Comparison of ENCODE assay signal across 8 cellular contexts in genomic region chr2:170929686-170930050, GRCh38. TPM values are rescaled to one million over a fixed set of nuclear protein-coding genes. Genes with fewer than 3 reads are reported as not detected.
A peak's percentile ranks its signal among the peaks of the same experiment; 100 is the strongest.
DNase-seq lines count a peak whose midpoint lies in the region; ATAC-seq, FAIRE-seq and TF ChIP-seq lines count a peak whose summit lies in the region.

No MANE protein-coding gene starts in this region.

- DNase-seq in AG20443 (ENCODE audit: low spot score) = peak; percentile 57
- peak; percentile 23 for DNase-seq in HT1080 (ENCODE audit: low read depth)
- peak; percentile 43 for DNase-seq in bronchial epithelial cell (ENCODE audit: low read depth)
- peak; percentile 38 for DNase-seq in iris pigment epithelial cell (ENCODE audit: low read depth)
- DNase-seq in stimulated activated CD4-positive, alpha-beta T cell treated with anti-CD3 and anti-CD28 coated beads, Interleukin-12 subunit alpha, Interleukin-12 subunit beta, amount 100 ng/mL, for 4 hours = peak; percentile 25

- TF ChIP-seq CTCF in bronchial epithelial cell (IDR thresholded peaks at IDR 0.05; ENCODE audit: insufficient read depth, low read length, severe bottlenecking) = no peak

- H3K9me3 Mint-ChIP-seq in T-helper 1 cell treated with Interleukin-12 subunit alpha and Interleukin-12 subunit beta and Interleukin-4 antibody, amounts not matched to agents 30 μg/mL and 1 μg/mL, for 36 hours = peaks cover 8% of the 10 kb centered on the region

- H3K4me3 ChIP-seq in bronchial epithelial cell (ENCODE audit: low read depth, low read length) = peak overlapping the region; percentile 95

- no peaks in the 10 kb centered on the region for H3K36me3 ChIP-seq in bronchial epithelial cell (ENCODE audit: control insufficient read depth, insufficient read depth, low read length)

- peaks cover 7% of the 10 kb centered on the region for H3K36me3 Mint-ChIP-seq in T-helper 1 cell treated with Interleukin-12 subunit alpha and Interleukin-12 subunit beta and Interleukin-4 antibody, amounts not matched to agents 30 μg/mL and 1 μg/mL, for 36 hours (ENCODE audit: low read depth)

- FAIRE-seq in bronchial epithelial cell (lab: Jason Lieb, UNC) = no peak

- no peaks in the 10 kb centered on the region for H3K27me3 ChIP-seq in bronchial epithelial cell (ENCODE audit: control insufficient read depth, insufficient read depth, low read length)

- peak overlapping the region; percentile 91 for H3K27ac Mint-ChIP-seq in T-helper 1 cell treated with Interleukin-12 subunit alpha and Interleukin-12 subunit beta and Interleukin-4 antibody, amounts not matched to agents 30 μg/mL and 1 μg/mL, for 36 hours

- H3K27me3 Mint-ChIP-seq in T-helper 1 cell treated with Interleukin-12 subunit alpha and Interleukin-12 subunit beta and Interleukin-4 antibody, amounts not matched to agents 30 μg/mL and 1 μg/mL, for 36 hours (ENCODE audit: low read depth) = no peaks in the 10 kb centered on the region

- ATAC-seq in GM19023 (IDR thresholded peaks at IDR 0.05; ENCODE audit: unreplicated experiment) = peak; percentile 12
- no peak for ATAC-seq in HG03565 (IDR thresholded peaks at IDR 0.05; ENCODE audit: unreplicated experiment)

- peak overlapping the region; percentile 91 for H3K4me3 Mint-ChIP-seq in T-helper 1 cell treated with Interleukin-12 subunit alpha and Interleukin-12 subunit beta and Interleukin-4 antibody, amounts not matched to agents 30 μg/mL and 1 μg/mL, for 36 hours

- H3K4me1 Mint-ChIP-seq in T-helper 1 cell treated with Interleukin-12 subunit alpha and Interleukin-12 subunit beta and Interleukin-4 antibody, amounts not matched to agents 30 μg/mL and 1 μg/mL, for 36 hours (ENCODE audit: low read depth) = peaks cover 36% of the 10 kb centered on the region

RNA-seq across cellular contexts. Expression of gene GORASP2, which starts 0.6 kb away (rescaled TPM):
- total RNA-seq in HT1080 (2014; rRNA removed; shearing (Covaris generic)) = 34.5 and 40.0 TPM in 2 replicates
- polyA plus RNA-seq in HT1080 (2015; cell fraction: cytosol; rRNA removed) = 71.0 and 91.8 TPM in 2 replicates
- 51.6 and 62.7 TPM in 2 replicates for polyA plus RNA-seq in HT1080 (2015; cell fraction: nucleus; rRNA removed)
- total RNA-seq in bronchial epithelial cell = 30.1 and 34.2 TPM in 2 replicates
